ENCODE assay signal across 10 cellular contexts in genomic region chr18:44696892-44697291, GRCh38. TPM values are rescaled to one million over a fixed set of nuclear protein-coding genes. Genes with fewer than 3 reads are reported as not detected.
DNase-seq lines count a peak whose midpoint lies in the region; ATAC-seq and TF ChIP-seq lines count a peak whose summit lies in the region.
"Had no signal": no experiment of that assay in that cellular context is flagged by ENCODE, and none has a peak within 500 bp of the region (broad histone marks: within the 10 kb centered on the region; RNA-seq: fewer than 3 reads in every experiment).

No MANE protein-coding gene starts in this region.

- H3K4me3 ChIP-seq in endodermal cell (ENCODE audit: low read length): peak overlapping the region; percentile 62
- peak overlapping the region; percentile 60 to 72 (median 71) for H3K4me3 ChIP-seq in liver (ENCODE audit: low read depth in 1 of 3, low read length in 3 of 3)
- H3K4me3 ChIP-seq in smooth muscle cell: peak overlapping the region; percentile 15
- H3K4me3 ChIP-seq: HAP-1 had no signal

- H2AFZ ChIP-seq in H9 (ENCODE audit: low read length) (no peak overlapping the region), smooth muscle cell (ENCODE audit: low read depth) (no peak overlapping the region)

- no peak overlapping the region for H3K4ac ChIP-seq in H9 (ENCODE audit: low read depth, low read length)

- no peak overlapping the region for H2BK120ac ChIP-seq in H9 (ENCODE audit: low read depth, low read length, poor library complexity, severe bottlenecking)

- peaks cover 6% of the 10 kb centered on the region for H3F3A ChIP-seq in smooth muscle cell (ENCODE audit: low read depth)

- no peak overlapping the region for H3K23ac ChIP-seq in H9 (ENCODE audit: insufficient read length, low read depth, low read length)

- 0 out of 2 replicates have a peak, but pooled peaks cover 1% of the 10 kb centered on the region for H3K27me3 Mint-ChIP-seq in H9 (ENCODE audit: low read depth)
- no peaks in the 10 kb centered on the region for H3K27me3 Mint-ChIP-seq in endodermal cell (ENCODE audit: insufficient read depth)

- H3K56ac ChIP-seq in H9 (ENCODE audit: insufficient read length, low read depth, low read length): no peak overlapping the region

- H3K4me3 Mint-ChIP-seq in H9: peak overlapping the region in 1 of 2 experiments; percentile 24; a peak in 2 of 5 replicates
- peak overlapping the region; percentile 25 for H3K4me3 Mint-ChIP-seq in endodermal cell

- H3K27ac Mint-ChIP-seq in H9: peak overlapping the region in 2 of 3 experiments; percentile 11 to 24; a peak in 2 of 7 replicates
- peak overlapping the region; percentile 82 for H3K27ac Mint-ChIP-seq in endodermal cell

- peak; percentile 29 for DNase-seq in H9
- peak; percentile 64 for DNase-seq in endodermal cell
- DNase-seq in smooth muscle cell (lab: John Stamatoyannopoulos, UW; ENCODE audit: unreplicated experiment): no peak
- DNase-seq in activated CD4-positive, alpha-beta T cell treated with anti-CD3 and anti-CD28 coated beads, Interleukin-2, amount 50 U/mL, for 48 hours: no peak
- no peak for DNase-seq in AG08396 (ENCODE audit: low spot score)
- no peak for DNase-seq in SW480 (ENCODE audit: low spot score)
- DNase-seq: MM.1S had no signal

- peak; percentile 28 to 66 for TF ChIP-seq RAD21 in liver (IDR thresholded peaks at IDR 0.05)

- H3K36me3 ChIP-seq in endodermal cell (ENCODE audit: control insufficient read depth, insufficient read depth, low read length) (peaks cover 24% of the 10 kb centered on the region), liver (ENCODE audit: control insufficient read depth in 4 of 4, insufficient read depth in 3 of 4, low read depth in 1 of 4, low read length in 3 of 4) (no peaks in the 10 kb centered on the region), smooth muscle cell (ENCODE audit: low read depth) (no peaks in the 10 kb centered on the region)
- H3K36me3 ChIP-seq: HAP-1 had no signal

- no peak overlapping the region for H2AK5ac ChIP-seq in H9 (ENCODE audit: insufficient read length, low read length)

- ATAC-seq in GM21619 (IDR thresholded peaks at IDR 0.05; ENCODE audit: unreplicated experiment): no peak

- H2BK15ac ChIP-seq in H9 (ENCODE audit: low read depth, low read length): no peak overlapping the region

- no peaks in the 10 kb centered on the region for H3K79me2 ChIP-seq in H9 (ENCODE audit: insufficient read depth, low read length)
- H3K79me2 ChIP-seq in smooth muscle cell (ENCODE audit: low read depth): peaks cover 68% of the 10 kb centered on the region

- H3K9ac ChIP-seq in H9 (ENCODE audit: extremely low read depth, insufficient read length, low read length): no peak overlapping the region
- H3K9ac ChIP-seq in endodermal cell (ENCODE audit: extremely low read depth, low read length, poor library complexity, severe bottlenecking): peak overlapping the region; percentile 31
- peak overlapping the region; percentile 76 to 85 for H3K9ac ChIP-seq in liver (ENCODE audit: low read depth in 1 of 2, low read length in 2 of 2)
- H3K9ac ChIP-seq in smooth muscle cell (ENCODE audit: low read depth): peak overlapping the region; percentile 30

- H3K4me1 ChIP-seq in H9 (ENCODE audit: insufficient read depth, low read length) (peaks cover 4% of the 10 kb centered on the region; the same call in 1 of the 2 replicates), endodermal cell (ENCODE audit: control insufficient read depth, insufficient read depth, low read length) (peaks cover 27% of the 10 kb centered on the region), liver (ENCODE audit: control insufficient read depth in 4 of 4, insufficient read depth in 4 of 4, low read length in 3 of 4) (peaks cover 5 to 45% (median 31%) of the 10 kb centered on the region in 4 donors), smooth muscle cell (ENCODE audit: low read depth) (peaks cover 37% of the 10 kb centered on the region)
- H3K4me1 ChIP-seq: HAP-1 had no signal

- no peak overlapping the region for H2BK20ac ChIP-seq in H9 (ENCODE audit: low read depth, low read length, poor library complexity, severe bottlenecking)

- no peak overlapping the region for H2BK5ac ChIP-seq in H9 (ENCODE audit: insufficient read length, low read length)

- H3K27ac ChIP-seq in H9 (ENCODE audit: insufficient read length, low read depth, low read length) (no peak overlapping the region), endodermal cell (ENCODE audit: low read depth, low read length) (no peak overlapping the region), liver (ENCODE audit: low read depth in 1 of 2, low read length in 2 of 2) (peak overlapping the region; percentile 80 to 81), smooth muscle cell (ENCODE audit: low read depth) (peak overlapping the region; percentile 96)

- no peaks in the 10 kb centered on the region for H4K20me1 ChIP-seq in H9 (ENCODE audit: control insufficient read depth, insufficient read depth, insufficient read length)
- H4K20me1 ChIP-seq in smooth muscle cell (ENCODE audit: low read depth): peaks cover 12% of the 10 kb centered on the region

- H4K91ac ChIP-seq in H9 (ENCODE audit: insufficient read length, low read depth, low read length): no peak overlapping the region

- H2BK12ac ChIP-seq in H9 (ENCODE audit: insufficient read length, low read depth, low read length): no peak overlapping the region

- H3K4me1 Mint-ChIP-seq in H9 (peaks cover 40 to 48% of the 10 kb centered on the region in 2 experiments), endodermal cell (peaks cover 50% of the 10 kb centered on the region)

- no peaks in the 10 kb centered on the region for H3K9me3 ChIP-seq in H9 (ENCODE audit: control insufficient read depth, low read depth, low read length)
- H3K9me3 ChIP-seq in endodermal cell (ENCODE audit: control insufficient read depth, low read length): no peaks in the 10 kb centered on the region
- H3K9me3 ChIP-seq in liver (ENCODE audit: control insufficient read depth in 4 of 4, low read length in 3 of 4): no peaks in the 10 kb centered on the region
- no peaks in the 10 kb centered on the region for H3K9me3 ChIP-seq in smooth muscle cell (replicated peaks; ENCODE audit: low read depth)
- H3K9me3 ChIP-seq: HAP-1 had no signal

- no peak overlapping the region for H3K4me2 ChIP-seq in H9 (ENCODE audit: insufficient read depth, insufficient read length, low read length)
- H3K4me2 ChIP-seq in smooth muscle cell: peak overlapping the region; percentile 32

- H4K5ac ChIP-seq in H9 (ENCODE audit: insufficient read length, low read depth, low read length): no peak overlapping the region

- no peak overlapping the region for H3K18ac ChIP-seq in H9 (ENCODE audit: insufficient read length, low read depth, low read length)

- no peak for TF ChIP-seq CTCF in H9 (conservative IDR thresholded peaks at IDR 0.05)
- no peak for TF ChIP-seq CTCF in endodermal cell (conservative IDR thresholded peaks at IDR 0.05)
- no peak for TF ChIP-seq CTCF in liver (IDR thresholded peaks at IDR 0.05; ENCODE audit: low read depth, low read length, missing input control)
- TF ChIP-seq CTCF in smooth muscle cell (IDR thresholded peaks at IDR 0.05; ENCODE audit: borderline replicate concordance, insufficient read depth, poor library complexity, severe bottlenecking): no peak

- H3K79me1 ChIP-seq in H9 (ENCODE audit: insufficient read depth, low read depth, low read length, poor library complexity, severe bottlenecking): peaks cover 3% of the 10 kb centered on the region

- no peaks in the 10 kb centered on the region for H3K23me2 ChIP-seq in H9 (ENCODE audit: insufficient read length, low read depth, low read length, poor library complexity, severe bottlenecking)

- H3K27me3 ChIP-seq in H9 (ENCODE audit: insufficient read depth, low read length) (no peaks in the 10 kb centered on the region), endodermal cell (ENCODE audit: control insufficient read depth, insufficient read depth, low read length, poor library complexity, severe bottlenecking) (no peaks in the 10 kb centered on the region), liver (ENCODE audit: control insufficient read depth in 4 of 4, insufficient read depth in 4 of 4, low read length in 3 of 4) (no peaks in the 10 kb centered on the region), smooth muscle cell (ENCODE audit: low read depth) (no peaks in the 10 kb centered on the region)

- no peak overlapping the region for H3T11ph ChIP-seq in H9 (ENCODE audit: low read length)

- no peak overlapping the region for H3K14ac ChIP-seq in H9 (ENCODE audit: insufficient read depth, low read length)

- H4K8ac ChIP-seq in H9 (replicated peaks; ENCODE audit: insufficient read length, low read depth, low read length): no peak overlapping the region

- H3K36me3 Mint-ChIP-seq in H9 (ENCODE audit: insufficient read depth in 1 of 3, low read depth in 3 of 3): peaks cover 0 to 6% (median 5%) of the 10 kb centered on the region in 3 experiments; a peak in 4 of 7 replicates
- H3K36me3 Mint-ChIP-seq in endodermal cell (ENCODE audit: low read depth): peaks cover 6% of the 10 kb centered on the region

- H3K9me3 Mint-ChIP-seq in H9 (no peaks in the 10 kb centered on the region), endodermal cell (no peaks in the 10 kb centered on the region)

- no CpG with 5 or more reads among the region's 9 CpGs for WGBS in H9 (ENCODE audit: extremely low coverage, insufficient read length, low lambda C conversion rate)
- 54 to 58% methylated on average over 8 to 9 of the region's 9 CpGs for WGBS in endodermal cell (ENCODE audit: insufficient coverage in 1 of 2, insufficient read length in 1 of 2), 2 experiments
- WGBS in liver: 31% methylated on average over 9 of the region's 9 CpGs
- 28% methylated on average over 9 of the region's 9 CpGs for WGBS in smooth muscle cell (ENCODE audit: low lambda C conversion rate)

TF ChIP-seq in liver, 16 proteins besides CTCF, POLR2A, EP300 and RAD21 (continues in another document):
- TF ChIP-seq, protein P1, sequence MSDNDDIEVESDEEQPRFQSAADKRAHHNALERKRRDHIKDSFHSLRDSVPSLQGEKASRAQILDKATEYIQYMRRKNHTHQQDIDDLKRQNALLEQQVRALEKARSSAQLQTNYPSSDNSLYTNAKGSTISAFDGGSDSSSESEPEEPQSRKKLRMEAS (IDR thresholded peaks at IDR 0.05): no peak
- TF ChIP-seq TAF1 (conservative IDR thresholded peaks at IDR 0.05) (peak; percentile 48), HNF4G (IDR thresholded peaks at IDR 0.05) (no peak), GABPA (IDR thresholded peaks at IDR 0.05 in 1 of 2, conservative IDR thresholded peaks at IDR 0.05 in 1 of 2) (no peak), FOXA2 (IDR thresholded peaks at IDR 0.05) (no peak), HNF4A (conservative IDR thresholded peaks at IDR 0.05) (peak; percentile 60 to 71)

RNA-seq across cellular contexts. Expression of gene SETBP1, which starts 16.2 kb away (rescaled TPM):
- total RNA-seq in H9 (2021) (4.6 and 4.8 TPM in 2 replicates), endodermal cell (10 to 100 TPM; 17.3 to 20.1 TPM), liver (10 to 100 TPM in 1 of 2 donors, 1 to 10 TPM in 1; 2.5 to 15.8 TPM), smooth muscle cell (17.7 and 19.2 TPM in 2 replicates)
- polyA plus RNA-seq in endodermal cell (2013, experiment 1 of 2): 18.5 TPM
- 16.6 TPM for polyA plus RNA-seq in endodermal cell (2013, experiment 2 of 2)
- polyA plus RNA-seq in liver (1 to 10 TPM; 3.5 to 5.8 TPM), smooth muscle cell (4.7 and 6.1 TPM in 2 replicates)

Comparison
In these comparisons a context has a peak if more than half of its experiments do, and no peak if none do; other contexts are left out.
1. DNase-seq: peak in H9 (single experiment) and endodermal cell (single experiment); none in smooth muscle cell (single experiment), activated CD4-positive, alpha-beta T cell treated with anti-CD3 and anti-CD28 coated beads, Interleukin-2, amount 50 U/mL, for 48 hours (0 of 2), AG08396 (single experiment) and SW480 (single experiment).
2. H3K27ac ChIP-seq: peak in liver (2 of 2) and smooth muscle cell (single experiment); none in H9 (single experiment) and endodermal cell (single experiment).
3. H3K4me3 ChIP-seq: peak in every context shown above with its lines; median percentile 71 in liver; 62 in endodermal cell; 15 in smooth muscle cell.